In genomic region chr2:177313162-177313781, GRCh38 we compare ENCODE assay signal across 22 cellular contexts. TPM values are rescaled to one million over a fixed set of nuclear protein-coding genes. Genes with fewer than 3 reads are reported as not detected.
DNase-seq lines count a peak whose midpoint lies in the region; ATAC-seq, FAIRE-seq and TF ChIP-seq lines count a peak whose summit lies in the region.
"Had no signal": no experiment of that assay in that cellular context is flagged by ENCODE, and none has a peak within 500 bp of the region (broad histone marks: within the 10 kb centered on the region; RNA-seq: fewer than 3 reads in every experiment).

No MANE protein-coding gene starts in this region.

- no peak overlapping the region for H3K9ac ChIP-seq in keratinocyte (ENCODE audit: control insufficient read depth, extremely low read depth, insufficient read depth, low read length)

- H3K4me1 ChIP-seq in keratinocyte (ENCODE audit: control insufficient read depth, extremely low read depth, insufficient read depth, low read length) (peaks cover 37% of the 10 kb centered on the region), suprapubic skin (peaks cover 41% of the 10 kb centered on the region)

- H3K36me3 ChIP-seq in keratinocyte (ENCODE audit: control insufficient read depth in 2 of 2, extremely low read depth in 1 of 2, insufficient read depth in 2 of 2, low read length in 2 of 2) (no peaks in the 10 kb centered on the region), suprapubic skin (no peaks in the 10 kb centered on the region)

- H3K9me3 ChIP-seq in keratinocyte (ENCODE audit: control insufficient read depth, low read depth, low read length) (no peaks in the 10 kb centered on the region), suprapubic skin (no peaks in the 10 kb centered on the region)

- no peak for TF ChIP-seq CTCF in RWPE1 (conservative IDR thresholded peaks at IDR 0.05; ENCODE audit: low read depth)
- TF ChIP-seq CTCF in keratinocyte (optimal IDR thresholded peaks at IDR 0.05 in 1 of 3, IDR thresholded peaks at IDR 0.05 in 1 of 3, conservative IDR thresholded peaks at IDR 0.05 in 1 of 3; ENCODE audit: extremely low read depth in 1 of 3, insufficient read depth in 2 of 3, low read length in 3 of 3) = no peak
- no peak for TF ChIP-seq CTCF in suprapubic skin (IDR thresholded peaks at IDR 0.05)

- H3K27ac ChIP-seq in RWPE1 = peak overlapping the region; percentile 73
- H3K27ac ChIP-seq in keratinocyte (ENCODE audit: control insufficient read depth, insufficient read depth, low read length) = no peak overlapping the region
- H3K27ac ChIP-seq in suprapubic skin = peak overlapping the region; percentile 17
- H3K27ac ChIP-seq: HL-60 had no signal

- WGBS in suprapubic skin = 74% methylated on average over 2 of the region's 2 CpGs

- no peaks in the 10 kb centered on the region for H3K79me2 ChIP-seq in keratinocyte (ENCODE audit: control insufficient read depth, insufficient read depth, low read length)

- CTCF ChIA-PET in activated naive CD4-positive, alpha-beta T cell treated with anti-CD3 and anti-CD28 coated beads, Interleukin-2, amount 10 ng/mL, durations not matched to agents 7 days and 5 days (lab: Charles Lee) = interaction anchor here (0.6 to 1.7 kb wide), 2 partner anchors 20 to 469 kb away, joined by 3 to 4 read pairs; no protein-coding TSS in a partner anchor
- CTCF ChIA-PET in RWPE1 (lab: Yijun Ruan, JAX) = interaction anchor here (0.6 to 0.9 kb wide), 2 partner anchors 50 to 627 kb away, joined by 3 read pairs; no protein-coding TSS in a partner anchor

- POLR2A ChIA-PET in RWPE1 (lab: Yijun Ruan, JAX; ENCODE audit: low non-redundant PET) = interaction anchor here (0.6 kb wide), 1 partner anchor 48 kb away, joined by 4 read pairs; no protein-coding TSS in a partner anchor

- H3K4me2 ChIP-seq in keratinocyte (ENCODE audit: control insufficient read depth, extremely low read depth, insufficient read depth, low read depth, low read length) = peak overlapping the region; percentile 36

- no peak for FAIRE-seq in keratinocyte (lab: Jason Lieb, UNC)
- FAIRE-seq in GM12891 (lab: Jason Lieb, UNC) = no peak

- no peak for DNase-seq in activated naive CD4-positive, alpha-beta T cell treated with anti-CD3 and anti-CD28 coated beads, Interleukin-2, amount 10 ng/mL, durations not matched to agents 7 days and 5 days
- no peak for DNase-seq in activated naive CD4-positive, alpha-beta T cell (lab: John Stamatoyannopoulos, UW)
- DNase-seq in RWPE1 (ENCODE audit: low spot score) = no peak
- DNase-seq in keratinocyte (ENCODE audit: low read depth, low spot score) = no peak
- DNase-seq in suprapubic skin (ENCODE audit: low spot score in 2 of 2) = no peak
- DNase-seq in activated T-cell treated with anti-CD3 and anti-CD28 coated beads, Interleukin-2, amount 50 U/mL, for 24 hours = no peak
- DNase-seq in GM12891 (ENCODE audit: insufficient read length, low spot score) = no peak
- DNase-seq: ACHN; activated CD4-positive, alpha-beta T cell treated with anti-CD3 and anti-CD28 coated beads for 36 hours; activated gamma-delta T cell treated with Interleukin-2 at 50 U/mL for 16 hours; cortex of kidney; EL; naive B cell; NCI-H2107; NCI-H526 treated with DMSO at 0.1 percent for 48 hours; posterior cingulate gyrus; stimulated activated CD4-positive, alpha-beta T cell treated with anti-CD3 and anti-CD28 coated beads, Interleukin-12 subunit alpha, Interleukin-12 subunit beta, amount 100 ng/mL, for 4 hours; stimulated activated naive CD4-positive, alpha-beta T cell treated with Interleukin-2 at 50 U/mL for 16 hours; T1000 had no signal

- no peak overlapping the region for H3K4me3 Mint-ChIP-seq in activated naive CD4-positive, alpha-beta T cell treated with anti-CD3 and anti-CD28 coated beads, Interleukin-2, amount 10 ng/mL, durations not matched to agents 7 days and 5 days
- no peak overlapping the region for H3K4me3 Mint-ChIP-seq in activated T-cell treated with anti-CD3 and anti-CD28 coated beads, Interleukin-2, amount 50 U/mL, for 24 hours
- H3K4me3 Mint-ChIP-seq: activated CD4-positive, alpha-beta T cell treated with anti-CD3 and anti-CD28 coated beads for 36 hours; CD14-positive monocyte; naive B cell had no signal

- H3K4me3 ChIP-seq in keratinocyte (ENCODE audit: control insufficient read depth in 2 of 3, extremely low read depth in 1 of 3, insufficient read depth in 2 of 3, low read depth in 1 of 3, low read length in 3 of 3) (no peak overlapping the region), suprapubic skin (no peak overlapping the region)

- no peaks in the 10 kb centered on the region for H3K9me3 Mint-ChIP-seq in activated naive CD4-positive, alpha-beta T cell treated with anti-CD3 and anti-CD28 coated beads, Interleukin-2, amount 10 ng/mL, durations not matched to agents 7 days and 5 days
- no peaks in the 10 kb centered on the region for H3K9me3 Mint-ChIP-seq in activated T-cell treated with anti-CD3 and anti-CD28 coated beads, Interleukin-2, amount 50 U/mL, for 24 hours

- no peaks in the 10 kb centered on the region for H3K27me3 ChIP-seq in keratinocyte (ENCODE audit: control insufficient read depth, extremely low read depth, insufficient read depth, low read length)
- no peaks in the 10 kb centered on the region for H3K27me3 ChIP-seq in suprapubic skin

- no peak for ATAC-seq in HG03135 (IDR thresholded peaks at IDR 0.05; ENCODE audit: unreplicated experiment)
- ATAC-seq: activated CD4-positive, alpha-beta T cell treated with anti-CD3 and anti-CD28 coated beads for 36 hours had no signal

- TF ChIP-seq POLR2A in suprapubic skin (IDR thresholded peaks at IDR 0.05) = no peak
- no peak for TF ChIP-seq POLR2A in GM12891 (IDR thresholded peaks at IDR 0.05; ENCODE audit: low read depth, low read length)

- dilution Hi-C loops in keratinocyte (cut with MboI; ENCODE audit: extremely low pct_ligation_motif_present, low sequenced_read_pairs) = no loop called here

- H3K27ac Mint-ChIP-seq in activated naive CD4-positive, alpha-beta T cell treated with anti-CD3 and anti-CD28 coated beads, Interleukin-2, amount 10 ng/mL, durations not matched to agents 7 days and 5 days = peak overlapping the region; percentile 49
- no peak overlapping the region for H3K27ac Mint-ChIP-seq in activated T-cell treated with anti-CD3 and anti-CD28 coated beads, Interleukin-2, amount 50 U/mL, for 24 hours
- H3K27ac Mint-ChIP-seq: activated CD4-positive, alpha-beta T cell treated with anti-CD3 and anti-CD28 coated beads for 36 hours; naive B cell had no signal

- TF ChIP-seq EP300 in suprapubic skin (IDR thresholded peaks at IDR 0.05) = no peak

- peak overlapping the region; percentile 46 for H2AFZ ChIP-seq in keratinocyte (ENCODE audit: control insufficient read depth, low read length)

- H3K27me3 Mint-ChIP-seq in activated naive CD4-positive, alpha-beta T cell treated with anti-CD3 and anti-CD28 coated beads, Interleukin-2, amount 10 ng/mL, durations not matched to agents 7 days and 5 days = peaks cover 5% of the 10 kb centered on the region
- H3K27me3 Mint-ChIP-seq in activated T-cell treated with anti-CD3 and anti-CD28 coated beads, Interleukin-2, amount 50 U/mL, for 24 hours = no peaks in the 10 kb centered on the region
- H3K27me3 Mint-ChIP-seq: activated CD4-positive, alpha-beta T cell treated with anti-CD3 and anti-CD28 coated beads for 36 hours had no signal

- no peaks in the 10 kb centered on the region for H4K20me1 ChIP-seq in keratinocyte (ENCODE audit: control insufficient read depth, extremely low read depth, insufficient read depth, low read length)

- peaks cover 4% of the 10 kb centered on the region for H3K36me3 Mint-ChIP-seq in activated naive CD4-positive, alpha-beta T cell treated with anti-CD3 and anti-CD28 coated beads, Interleukin-2, amount 10 ng/mL, durations not matched to agents 7 days and 5 days
- H3K36me3 Mint-ChIP-seq in activated T-cell treated with anti-CD3 and anti-CD28 coated beads, Interleukin-2, amount 50 U/mL, for 24 hours (ENCODE audit: low read depth) = no peaks in the 10 kb centered on the region
- H3K36me3 Mint-ChIP-seq: CD14-positive monocyte, naive B cell had no signal

- H3K4me1 Mint-ChIP-seq in activated naive CD4-positive, alpha-beta T cell treated with anti-CD3 and anti-CD28 coated beads, Interleukin-2, amount 10 ng/mL, durations not matched to agents 7 days and 5 days = peaks cover 23% of the 10 kb centered on the region
- peaks cover 27% of the 10 kb centered on the region for H3K4me1 Mint-ChIP-seq in activated T-cell treated with anti-CD3 and anti-CD28 coated beads, Interleukin-2, amount 50 U/mL, for 24 hours (ENCODE audit: low read depth)
- H3K4me1 Mint-ChIP-seq: naive B cell had no signal

- H3K9me1 ChIP-seq in keratinocyte (ENCODE audit: control insufficient read depth, extremely low read depth, insufficient read depth, low read length) = no peaks in the 10 kb centered on the region

TF ChIP-seq in GM12891, 5 proteins besides CTCF, POLR2A, EP300 and RAD21:
- TF ChIP-seq SPI1 (IDR thresholded peaks at IDR 0.05; ENCODE audit: low read depth, low read length) = no peak
- no peak for TF ChIP-seq POU2F2 (IDR thresholded peaks at IDR 0.05; ENCODE audit: low read depth, low read length)
- no peak for TF ChIP-seq TAF1 (IDR thresholded peaks at IDR 0.05; ENCODE audit: low read depth, low read length)
- TF ChIP-seq PAX5 (IDR thresholded peaks at IDR 0.05; ENCODE audit: insufficient read depth, low read length, severe bottlenecking) = no peak
- TF ChIP-seq POLR2AphosphoS5 (IDR thresholded peaks at IDR 0.05; ENCODE audit: low read depth, low read length) = no peak

RNA-seq across cellular contexts. Expression of gene NFE2L2, which starts 48.7 kb away (rescaled TPM):
- 148 to 209 TPM (median 177 TPM) in 3 replicates for polyA plus RNA-seq in keratinocyte
- polyA plus RNA-seq in keratinocyte (2011; ENCODE audit: low read depth) = 270 TPM
- polyA plus RNA-seq in keratinocyte (2011; cell fraction: cytosol; rRNA removed) = 125 and 255 TPM in 2 replicates
- 188 and 209 TPM in 2 replicates for polyA plus RNA-seq in keratinocyte (2011; cell fraction: nucleus; rRNA removed)
- polyA plus RNA-seq in keratinocyte (2012; ENCODE audit: low replicate concordance) = 73.8 and 149 TPM in 2 replicates
- polyA minus RNA-seq in keratinocyte = 111 to 217 TPM (median 195 TPM) in 3 replicates
- polyA minus RNA-seq in keratinocyte (2011; cell fraction: cytosol; rRNA and poly(A)+ RNA removed) = 156 TPM
- polyA minus RNA-seq in keratinocyte (2011; cell fraction: nucleus; rRNA and poly(A)+ RNA removed) = 72.8 and 148 TPM in 2 replicates
- 100 to 1,000 TPM; 130 to 180 (median 160) TPM for total RNA-seq in suprapubic skin
- polyA plus RNA-seq in GM12891 (2012; ENCODE audit: low read depth, missing spikeins) = 15.0 TPM
